Comparison of ENCODE assay signal across 18 cellular contexts in the genomic region with DNA sequence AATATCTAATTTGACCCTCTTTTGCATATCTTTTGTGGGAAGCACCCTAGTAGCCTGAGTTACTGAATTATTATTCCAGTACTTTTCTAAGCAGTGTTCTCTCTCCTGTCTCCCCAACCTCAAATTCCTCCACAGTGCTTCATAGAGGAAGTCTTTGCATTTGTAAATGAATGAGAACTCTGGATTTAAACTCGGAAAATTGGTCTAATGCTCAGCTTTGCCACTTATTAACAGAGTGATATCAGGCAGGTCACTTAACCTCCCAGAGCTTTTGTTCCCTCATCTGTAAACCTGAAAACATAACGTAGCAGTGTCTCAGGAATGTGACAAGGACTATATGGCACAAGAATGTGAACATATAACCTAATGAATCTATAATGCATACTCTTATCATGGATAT. TPM values are rescaled to one million over a fixed set of nuclear protein-coding genes. Genes with fewer than 3 reads are reported as not detected.
DNase-seq lines count a peak whose midpoint lies in the region; ATAC-seq and TF ChIP-seq lines count a peak whose summit lies in the region.
"Had no signal": no experiment of that assay in that cellular context is flagged by ENCODE, and none has a peak within 500 bp of the region (broad histone marks: within the 10 kb centered on the region; RNA-seq: fewer than 3 reads in every experiment).

No MANE protein-coding gene starts in this region.

- CTCF ChIA-PET in WTC11 (lab: Charles Lee) = no interaction called here

- POLR2A ChIA-PET in WTC11 (lab: Charles Lee) = interaction anchor here (1.4 kb wide), 1 partner anchor 26 kb away, joined by 4 read pairs; a partner anchor contains a TSS

- 79 to 80% methylated on average over 2 of the region's 2 CpGs for WGBS in testis, 2 donors
- 73 to 80% methylated on average over 2 of the region's 2 CpGs for WGBS in heart right ventricle, 2 donors

- H3K4me1 ChIP-seq in testis (no peaks in the 10 kb centered on the region), heart right ventricle (no peaks in the 10 kb centered on the region)
- H3K4me1 ChIP-seq: BE2C had no signal

- no peak overlapping the region for H3K4me3 ChIP-seq in kidney epithelial cell (ENCODE audit: low read depth, low read length)
- H3K4me3 ChIP-seq in testis = no peak overlapping the region
- H3K4me3 ChIP-seq in heart right ventricle = no peak overlapping the region
- H3K4me3 ChIP-seq: GM23248 had no signal

- peaks cover 2% of the 10 kb centered on the region; the same call in 1 of the 2 replicates for H3K36me3 Mint-ChIP-seq in WTC11
- H3K36me3 Mint-ChIP-seq in nephron (ENCODE audit: low read depth) = no peaks in the 10 kb centered on the region
- H3K36me3 Mint-ChIP-seq: CD4-positive, alpha-beta memory T cell had no signal

- H3K27me3 ChIP-seq in kidney epithelial cell (ENCODE audit: control insufficient read depth, insufficient read depth, low read length) (no peaks in the 10 kb centered on the region), testis (no peaks in the 10 kb centered on the region), heart right ventricle (peaks cover 0 to 4% (median 0%) of the 10 kb centered on the region in 7 donors)
- H3K27me3 ChIP-seq: BE2C had no signal

- DNase-seq in WTC11 (ENCODE audit: low spot score) = no peak
- DNase-seq in kidney epithelial cell (ENCODE audit: low read depth) = peak; percentile 32
- DNase-seq in testis = no peak
- DNase-seq in heart right ventricle = no peak
- DNase-seq: BE2C; CD4-positive, alpha-beta memory T cell; DMS153; DMS79 treated with DMSO at 0.1 percent for 48 hours; EL; GDM1; GM23248; H7; IMR-90 had no signal

- H3K9me3 Mint-ChIP-seq in WTC11 (no peaks in the 10 kb centered on the region), nephron (no peaks in the 10 kb centered on the region)

- H3K36me3 ChIP-seq in kidney epithelial cell (ENCODE audit: control insufficient read depth, insufficient read depth, low read length) (no peaks in the 10 kb centered on the region), testis (ENCODE audit: low read depth, missing control alignments) (no peaks in the 10 kb centered on the region), heart right ventricle (no peaks in the 10 kb centered on the region)
- H3K36me3 ChIP-seq: BE2C had no signal

- no peaks in the 10 kb centered on the region for H3K9me3 ChIP-seq in testis
- H3K9me3 ChIP-seq in heart right ventricle = no peaks in the 10 kb centered on the region
- H3K9me3 ChIP-seq: BE2C had no signal

- H3K27ac Mint-ChIP-seq in WTC11 (peak overlapping the region; percentile 57; the same call in 1 of the 2 replicates), nephron (peak overlapping the region; percentile 3 to 80 (median 13))
- H3K27ac Mint-ChIP-seq: CD4-positive, alpha-beta memory T cell had no signal

- H3K27ac ChIP-seq in testis (no peak overlapping the region), heart right ventricle (no peak overlapping the region)
- H3K27ac ChIP-seq: C4-2B, GM23248 had no signal

- TF ChIP-seq POLR2A in testis (IDR thresholded peaks at IDR 0.05) = no peak

- no peak for ATAC-seq in WTC11
- ATAC-seq in GM18511 (IDR thresholded peaks at IDR 0.05; ENCODE audit: unreplicated experiment) = no peak
- ATAC-seq in HG03469 (IDR thresholded peaks at IDR 0.05; ENCODE audit: unreplicated experiment) = no peak
- no peak for ATAC-seq in heart right ventricle

- H3K4me1 Mint-ChIP-seq in WTC11 (peaks cover 11% of the 10 kb centered on the region), nephron (peaks cover 5% of the 10 kb centered on the region)
- H3K4me1 Mint-ChIP-seq: CD4-positive, alpha-beta memory T cell had no signal

- intact Hi-C loops in testis (cut with DNase I; ENCODE audit: low total_unique reads) (no loop called here), heart right ventricle (cut with DNase I) (no loop called here)

- TF ChIP-seq CTCF in WTC11 (IDR thresholded peaks at IDR 0.05) (no peak), kidney epithelial cell (IDR thresholded peaks at IDR 0.05; ENCODE audit: insufficient read depth, low read length, poor library complexity, severe bottlenecking) (no peak), nephron (IDR thresholded peaks at IDR 0.05; ENCODE audit: unreplicated experiment in 3 of 3) (no peak), testis (IDR thresholded peaks at IDR 0.05) (no peak), heart right ventricle (IDR thresholded peaks at IDR 0.05) (no peak)

- H3K27me3 Mint-ChIP-seq in WTC11 (ENCODE audit: low read depth) = no peaks in the 10 kb centered on the region
- H3K27me3 Mint-ChIP-seq in nephron (ENCODE audit: low read depth) = no peaks in the 10 kb centered on the region

- H3K4me3 Mint-ChIP-seq in WTC11 (no peak overlapping the region), nephron (no peak overlapping the region)
- H3K4me3 Mint-ChIP-seq: CD4-positive, alpha-beta memory T cell had no signal

TF ChIP-seq in WTC11, 78 proteins besides CTCF, POLR2A, EP300 and RAD21:
- no peak for TF ChIP-seq SOX15 (CRISPR knock-in tag; IDR thresholded peaks at IDR 0.05)
- TF ChIP-seq, protein P1, sequence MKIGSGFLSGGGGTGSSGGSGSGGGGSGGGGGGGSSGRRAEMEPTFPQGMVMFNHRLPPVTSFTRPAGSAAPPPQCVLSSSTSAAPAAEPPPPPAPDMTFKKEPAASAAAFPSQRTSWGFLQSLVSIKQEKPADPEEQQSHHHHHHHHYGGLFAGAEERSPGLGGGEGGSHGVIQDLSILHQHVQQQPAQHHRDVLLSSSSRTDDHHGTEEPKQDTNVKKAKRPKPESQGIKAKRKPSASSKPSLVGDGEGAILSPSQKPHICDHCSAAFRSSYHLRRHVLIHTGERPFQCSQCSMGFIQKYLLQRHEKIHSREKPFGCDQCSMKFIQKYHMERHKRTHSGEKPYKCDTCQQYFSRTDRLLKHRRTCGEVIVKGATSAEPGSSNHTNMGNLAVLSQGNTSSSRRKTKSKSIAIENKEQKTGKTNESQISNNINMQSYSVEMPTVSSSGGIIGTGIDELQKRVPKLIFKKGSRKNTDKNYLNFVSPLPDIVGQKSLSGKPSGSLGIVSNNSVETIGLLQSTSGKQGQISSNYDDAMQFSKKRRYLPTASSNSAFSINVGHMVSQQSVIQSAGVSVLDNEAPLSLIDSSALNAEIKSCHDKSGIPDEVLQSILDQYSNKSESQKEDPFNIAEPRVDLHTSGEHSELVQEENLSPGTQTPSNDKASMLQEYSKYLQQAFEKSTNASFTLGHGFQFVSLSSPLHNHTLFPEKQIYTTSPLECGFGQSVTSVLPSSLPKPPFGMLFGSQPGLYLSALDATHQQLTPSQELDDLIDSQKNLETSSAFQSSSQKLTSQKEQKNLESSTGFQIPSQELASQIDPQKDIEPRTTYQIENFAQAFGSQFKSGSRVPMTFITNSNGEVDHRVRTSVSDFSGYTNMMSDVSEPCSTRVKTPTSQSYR (CRISPR knock-in tag; IDR thresholded peaks at IDR 0.05) = no peak
- no peak for TF ChIP-seq MXD4 (CRISPR knock-in tag; IDR thresholded peaks at IDR 0.05; ENCODE audit: borderline replicate concordance)
- TF ChIP-seq, protein P2, sequence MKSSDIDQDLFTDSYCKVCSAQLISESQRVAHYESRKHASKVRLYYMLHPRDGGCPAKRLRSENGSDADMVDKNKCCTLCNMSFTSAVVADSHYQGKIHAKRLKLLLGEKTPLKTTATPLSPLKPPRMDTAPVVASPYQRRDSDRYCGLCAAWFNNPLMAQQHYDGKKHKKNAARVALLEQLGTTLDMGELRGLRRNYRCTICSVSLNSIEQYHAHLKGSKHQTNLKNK (CRISPR knock-in tag; IDR thresholded peaks at IDR 0.05) = no peak
- TF ChIP-seq, protein P3, sequence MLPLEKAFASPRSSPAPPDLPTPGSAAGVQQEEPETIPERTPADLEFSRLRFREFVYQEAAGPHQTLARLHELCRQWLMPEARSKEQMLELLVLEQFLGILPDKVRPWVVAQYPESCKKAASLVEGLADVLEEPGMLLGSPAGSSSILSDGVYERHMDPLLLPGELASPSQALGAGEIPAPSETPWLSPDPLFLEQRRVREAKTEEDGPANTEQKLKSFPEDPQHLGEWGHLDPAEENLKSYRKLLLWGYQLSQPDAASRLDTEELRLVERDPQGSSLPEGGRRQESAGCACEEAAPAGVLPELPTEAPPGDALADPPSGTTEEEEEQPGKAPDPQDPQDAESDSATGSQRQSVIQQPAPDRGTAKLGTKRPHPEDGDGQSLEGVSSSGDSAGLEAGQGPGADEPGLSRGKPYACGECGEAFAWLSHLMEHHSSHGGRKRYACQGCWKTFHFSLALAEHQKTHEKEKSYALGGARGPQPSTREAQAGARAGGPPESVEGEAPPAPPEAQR (CRISPR knock-in tag; IDR thresholded peaks at IDR 0.05) = no peak

RNA-seq across cellular contexts. Expression of a gene that starts 26.2 kb away (rescaled TPM):
- total RNA-seq in WTC11 (2021) (23.7 to 24.5 TPM (median 24.1 TPM) in 3 replicates), kidney epithelial cell (0.75 and 1.0 TPM in 2 replicates), testis (1 to 10 TPM; 4.4 to 5.5 TPM), heart right ventricle (under 1 TPM in 9 of 10 donors, not detected in 1; 0.02 to 0.46 (median 0.14) TPM)
- polyA plus RNA-seq in testis (ENCODE audit: insufficient read depth, low read depth, low replicate concordance) (0.80 TPM), heart right ventricle (under 1 TPM; 0.01 to 0.07 TPM)
- total RNA-seq: CD4-positive, alpha-beta memory T cell; GM23248; IMR-90 had no signal
- polyA plus RNA-seq: AG04450; CD4-positive, alpha-beta memory T cell; GM23248; IMR-90 had no signal
